Comparison of ENCODE assay signal across 8 cellular contexts in genomic region chr2:105804266-105804665, GRCh38. TPM values are rescaled to one million over a fixed set of nuclear protein-coding genes. Genes with fewer than 3 reads are reported as not detected.
DNase-seq lines count a peak whose midpoint lies in the region; ATAC-seq lines count a peak whose summit lies in the region.

No MANE protein-coding gene starts in this region.

- H3K27ac Mint-ChIP-seq in activated T-helper 1 cell treated with anti-CD3 and anti-CD28 coated beads, Interleukin-12 subunit alpha, Interleukin-12 subunit beta, Interleukin-2, Interleukin-4 antibody, amounts not matched to agents 30 ng/mL and 10 ng/mL and 1 ng/mL, durations not matched to agents 14 hours and 24 hours and 36 hours = peak overlapping the region; percentile 88
- peak overlapping the region; percentile 76 to 95 for H3K27ac Mint-ChIP-seq in natural killer cell treated with Interleukin-12 subunit alpha and Interleukin-12 subunit beta and Interleukin-15 and Interleukin-18, amount 100 ng/mL, for 72 hours

- no peaks in the 10 kb centered on the region for H3K27me3 Mint-ChIP-seq in activated T-helper 1 cell treated with anti-CD3 and anti-CD28 coated beads, Interleukin-12 subunit alpha, Interleukin-12 subunit beta, Interleukin-2, Interleukin-4 antibody, amounts not matched to agents 30 ng/mL and 10 ng/mL and 1 ng/mL, durations not matched to agents 14 hours and 24 hours and 36 hours (ENCODE audit: insufficient read depth)
- no peaks in the 10 kb centered on the region for H3K27me3 Mint-ChIP-seq in natural killer cell treated with Interleukin-12 subunit alpha and Interleukin-12 subunit beta and Interleukin-15 and Interleukin-18, amount 100 ng/mL, for 72 hours

- intact Hi-C loops in activated T-helper 1 cell treated with anti-CD3 and anti-CD28 coated beads, Interleukin-12 subunit alpha, Interleukin-12 subunit beta, Interleukin-2, Interleukin-4 antibody, amounts not matched to agents 30 ng/mL and 10 ng/mL and 1 ng/mL, durations not matched to agents 14 hours and 24 hours and 36 hours (cut with micrococcal nuclease) = no loop called here

- ATAC-seq in natural killer cell treated with Interleukin-12 subunit alpha and Interleukin-12 subunit beta and Interleukin-15 and Interleukin-18, amount 100 ng/mL, for 72 hours = no peak
- ATAC-seq in GM21526 (IDR thresholded peaks at IDR 0.05; ENCODE audit: low FRiP score, unreplicated experiment) (no peak), GM18867 (IDR thresholded peaks at IDR 0.05; ENCODE audit: unreplicated experiment) (no peak)

- peaks cover 49% of the 10 kb centered on the region for H3K36me3 Mint-ChIP-seq in activated T-helper 1 cell treated with anti-CD3 and anti-CD28 coated beads, Interleukin-12 subunit alpha, Interleukin-12 subunit beta, Interleukin-2, Interleukin-4 antibody, amounts not matched to agents 30 ng/mL and 10 ng/mL and 1 ng/mL, durations not matched to agents 14 hours and 24 hours and 36 hours (ENCODE audit: low read depth)
- peaks cover 6% of the 10 kb centered on the region for H3K36me3 Mint-ChIP-seq in natural killer cell treated with Interleukin-12 subunit alpha and Interleukin-12 subunit beta and Interleukin-15 and Interleukin-18, amount 100 ng/mL, for 72 hours

- H3K4me1 Mint-ChIP-seq in activated T-helper 1 cell treated with anti-CD3 and anti-CD28 coated beads, Interleukin-12 subunit alpha, Interleukin-12 subunit beta, Interleukin-2, Interleukin-4 antibody, amounts not matched to agents 30 ng/mL and 10 ng/mL and 1 ng/mL, durations not matched to agents 14 hours and 24 hours and 36 hours (ENCODE audit: low read depth) = peaks cover 93% of the 10 kb centered on the region
- H3K4me1 Mint-ChIP-seq in natural killer cell treated with Interleukin-12 subunit alpha and Interleukin-12 subunit beta and Interleukin-15 and Interleukin-18, amount 100 ng/mL, for 72 hours (ENCODE audit: low read depth in 2 of 2) = peaks cover 72 to 79% of the 10 kb centered on the region in 2 donors

- no peaks in the 10 kb centered on the region for H3K9me3 Mint-ChIP-seq in activated T-helper 1 cell treated with anti-CD3 and anti-CD28 coated beads, Interleukin-12 subunit alpha, Interleukin-12 subunit beta, Interleukin-2, Interleukin-4 antibody, amounts not matched to agents 30 ng/mL and 10 ng/mL and 1 ng/mL, durations not matched to agents 14 hours and 24 hours and 36 hours
- peaks cover 3% of the 10 kb centered on the region for H3K9me3 Mint-ChIP-seq in natural killer cell treated with Interleukin-12 subunit alpha and Interleukin-12 subunit beta and Interleukin-15 and Interleukin-18, amount 100 ng/mL, for 72 hours

- H3K4me3 Mint-ChIP-seq in activated T-helper 1 cell treated with anti-CD3 and anti-CD28 coated beads, Interleukin-12 subunit alpha, Interleukin-12 subunit beta, Interleukin-2, Interleukin-4 antibody, amounts not matched to agents 30 ng/mL and 10 ng/mL and 1 ng/mL, durations not matched to agents 14 hours and 24 hours and 36 hours = no peak overlapping the region
- peak overlapping the region; percentile 69 for H3K4me3 Mint-ChIP-seq in natural killer cell treated with Interleukin-12 subunit alpha and Interleukin-12 subunit beta and Interleukin-15 and Interleukin-18, amount 100 ng/mL, for 72 hours

- DNase-seq in NCI-H2227 (lab: John Stamatoyannopoulos, UW; ENCODE audit: unreplicated experiment) (peak; percentile 5), NCI-H2227 treated with DMSO at 0.1 percent for 48 hours (lab: John Stamatoyannopoulos, UW) (no peak), NCI-H187 treated with DMSO at 0.1 percent for 48 hours (lab: John Stamatoyannopoulos, UW) (peak; percentile 39), occipital lobe (lab: John Stamatoyannopoulos, UW) (no peak)
- DNase-seq in activated T-helper 1 cell treated with anti-CD3 and anti-CD28 coated beads, Interleukin-12 subunit alpha, Interleukin-12 subunit beta, Interleukin-2, Interleukin-4 antibody, amounts not matched to agents 30 ng/mL and 10 ng/mL and 1 ng/mL, durations not matched to agents 14 hours and 24 hours and 36 hours (ENCODE audit: low spot score) = no peak
- no peak for DNase-seq in natural killer cell treated with Interleukin-12 subunit alpha and Interleukin-12 subunit beta and Interleukin-15 and Interleukin-18, amount 100 ng/mL, for 72 hours (ENCODE audit: low spot score)

RNA-seq across cellular contexts. Expression of gene NCK2, which starts 59.6 kb away (rescaled TPM):
- total RNA-seq in activated T-helper 1 cell treated with anti-CD3 and anti-CD28 coated beads, Interleukin-12 subunit alpha, Interleukin-12 subunit beta, Interleukin-2, Interleukin-4 antibody, amounts not matched to agents 30 ng/mL and 10 ng/mL and 1 ng/mL, durations not matched to agents 14 hours and 24 hours and 36 hours = 79.9 and 86.8 TPM in 2 replicates
- 10 to 100 TPM; 44.7 to 47.4 TPM for total RNA-seq in natural killer cell treated with Interleukin-12 subunit alpha and Interleukin-12 subunit beta and Interleukin-15 and Interleukin-18, amount 100 ng/mL, for 72 hours
- total RNA-seq in occipital lobe = 86.1 TPM

Comparison
In these comparisons a context has a peak if more than half of its experiments do, and no peak if none do; other contexts are left out.
1. DNase-seq: peak in NCI-H2227 (single experiment) and NCI-H187 treated with DMSO at 0.1 percent for 48 hours (single experiment); none in NCI-H2227 treated with DMSO at 0.1 percent for 48 hours (single experiment), activated T-helper 1 cell treated with anti-CD3 and anti-CD28 coated beads, Interleukin-12 subunit alpha, Interleukin-12 subunit beta, Interleukin-2, Interleukin-4 antibody, amounts not matched to agents 30 ng/mL and 10 ng/mL and 1 ng/mL, durations not matched to agents 14 hours and 24 hours and 36 hours (single experiment), natural killer cell treated with Interleukin-12 subunit alpha and Interleukin-12 subunit beta and Interleukin-15 and Interleukin-18, amount 100 ng/mL, for 72 hours (single experiment) and occipital lobe (single experiment).